18 cellular contexts compared by ENCODE assay signal in genomic region chr16:78126662-78127061, GRCh38.
"Had no signal": no experiment of that assay in that cellular context is flagged by ENCODE, and none has a peak within 500 bp of the region (broad histone marks: within the 10 kb centered on the region; RNA-seq: fewer than 3 reads in every experiment).

No MANE protein-coding gene starts in this region.

- H3K4me3 Mint-ChIP-seq: activated CD4-positive, alpha-beta T cell treated with anti-CD3 and anti-CD28 coated beads, Interleukin-2, amount 10 ng/mL, durations not matched to agents 7 days and 5 days; activated naive CD8-positive, alpha-beta T cell treated with anti-CD3 and anti-CD28 coated beads for 36 hours; brain; central memory CD8-positive, alpha-beta T cell; dendritic cell treated with granulocyte-macrophage colony-stimulating factor and Interleukin-4, amounts not matched to agents 40 ng/mL and 50 ng/mL, for 4 days; neural progenitor cell had no signal

- H3K27ac Mint-ChIP-seq: activated CD4-positive, alpha-beta T cell treated with anti-CD3 and anti-CD28 coated beads, Interleukin-2, amount 10 ng/mL, durations not matched to agents 7 days and 5 days; activated naive CD8-positive, alpha-beta T cell treated with anti-CD3 and anti-CD28 coated beads for 36 hours; brain; dendritic cell treated with granulocyte-macrophage colony-stimulating factor and Interleukin-4, amounts not matched to agents 40 ng/mL and 50 ng/mL, for 4 days; neural progenitor cell had no signal

- H3K36me3 ChIP-seq: neural progenitor cell, pancreas, tibial artery had no signal

- ATAC-seq: pancreas; stimulated activated naive CD8-positive, alpha-beta T cell treated with anti-CD3 and anti-CD28 coated beads, Interleukin-15, Interleukin-2, amounts not matched to agents 100 U/mL and 50 U/mL, for 24 hours had no signal

- H3K9me3 Mint-ChIP-seq: activated naive CD8-positive, alpha-beta T cell treated with anti-CD3 and anti-CD28 coated beads for 36 hours; central memory CD8-positive, alpha-beta T cell; neural progenitor cell had no signal

- H2AFZ ChIP-seq: neural progenitor cell had no signal

- H3K4me3 ChIP-seq: lung, neural progenitor cell, pancreas, tibial artery had no signal

- H3K27ac ChIP-seq: neural progenitor cell, pancreas, tibial artery had no signal

- H3K27me3 Mint-ChIP-seq: activated CD4-positive, alpha-beta T cell treated with anti-CD3 and anti-CD28 coated beads, Interleukin-2, amount 10 ng/mL, durations not matched to agents 7 days and 5 days; activated naive CD8-positive, alpha-beta T cell treated with anti-CD3 and anti-CD28 coated beads for 36 hours; central memory CD8-positive, alpha-beta T cell; dendritic cell treated with granulocyte-macrophage colony-stimulating factor and Interleukin-4, amounts not matched to agents 40 ng/mL and 50 ng/mL, for 4 days had no signal

- DNase-seq: activated CD4-positive, alpha-beta T cell treated with anti-CD3 and anti-CD28 coated beads, Interleukin-2, amount 10 ng/mL, durations not matched to agents 7 days and 5 days; activated CD8-positive, alpha-beta memory T cell treated with anti-CD3 and anti-CD28 coated beads for 24 hours; activated naive CD8-positive, alpha-beta T cell treated with anti-CD3 and anti-CD28 coated beads for 36 hours; effector memory CD4-positive, alpha-beta T cell; head of caudate nucleus; left cardiac atrium; midbrain; pancreas; small intestine; stimulated activated CD4-positive, alpha-beta T cell treated with anti-CD3 and anti-CD28 coated beads, Interleukin-4, amount 100 ng/mL, for 24 hours; stimulated activated CD8-positive, alpha-beta memory T cell treated with anti-CD3 and anti-CD28 coated beads, Interleukin-4, amount 100 ng/mL, for 48 hours; stimulated activated naive CD8-positive, alpha-beta T cell treated with anti-CD3 and anti-CD28 coated beads, Interleukin-15, Interleukin-2, amounts not matched to agents 100 U/mL and 50 U/mL, for 24 hours; tibial artery had no signal

- H3K9ac ChIP-seq: neural progenitor cell had no signal

- H3K4me2 ChIP-seq: neural progenitor cell had no signal

- H3K27me3 ChIP-seq: neural progenitor cell, pancreas, tibial artery had no signal

- H3K9me3 ChIP-seq: pancreas, tibial artery had no signal
